ENCODE assay signal across 1 cellular context in the genomic region with DNA sequence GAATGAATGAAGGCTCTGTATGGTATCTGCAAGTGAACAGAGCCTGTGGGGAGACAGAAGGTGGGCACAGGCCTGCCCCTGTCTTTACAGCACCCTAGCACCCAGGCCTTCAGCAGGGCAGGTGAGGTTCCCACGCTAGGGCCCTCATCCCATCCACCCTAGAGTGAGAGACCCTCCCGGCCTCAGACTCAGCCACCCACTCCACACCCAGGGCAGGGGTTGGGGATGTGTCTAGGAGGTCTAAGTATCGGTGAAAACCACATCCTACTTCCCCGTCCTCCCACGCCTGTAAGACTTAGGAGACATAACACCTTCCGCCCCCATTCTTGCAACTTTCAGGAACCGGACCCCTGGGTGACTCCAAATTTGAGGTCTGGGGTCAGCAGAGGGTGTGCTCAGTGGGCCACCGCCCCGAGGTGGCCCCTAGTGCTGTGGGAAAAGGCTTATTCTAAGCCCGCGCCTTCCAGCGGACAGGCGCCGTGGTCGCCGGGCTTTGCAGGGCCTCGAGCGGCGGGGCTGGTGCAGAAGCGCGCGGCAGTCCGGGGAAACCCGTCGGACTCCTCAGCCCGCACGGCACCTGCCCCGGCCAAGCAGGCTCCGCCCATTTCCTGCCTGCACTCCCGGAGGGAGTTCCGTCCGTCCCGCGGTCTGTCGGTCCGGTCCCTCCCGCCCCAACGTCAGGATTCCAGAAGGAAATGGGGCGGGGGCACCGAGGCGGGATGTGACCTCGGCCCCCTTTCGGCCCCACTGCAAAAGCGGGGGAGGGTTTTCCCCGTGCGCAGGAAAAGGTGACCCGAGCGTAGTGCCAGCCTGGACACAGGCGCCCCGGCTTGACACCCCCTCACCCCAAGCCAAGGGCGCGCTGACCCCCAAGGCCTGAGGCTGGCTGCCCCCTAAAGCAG.
TF ChIP-seq lines count a peak whose summit lies in the region.

No MANE protein-coding gene starts in this region.

TF ChIP-seq in K562, 482 proteins besides CTCF, POLR2A, EP300 and RAD21 (continued from another document and continues in another):
- TF ChIP-seq PHTF2 (CRISPR knock-in tag; IDR thresholded peaks at IDR 0.05) (no peak), ZNF133 (CRISPR knock-in tag; IDR thresholded peaks at IDR 0.05) (no peak), ZNF175 (CRISPR knock-in tag; IDR thresholded peaks at IDR 0.05; ENCODE audit: low read depth) (no peak), PHF8 (IDR thresholded peaks at IDR 0.05; ENCODE audit: borderline replicate concordance, low read length) (peak; percentile 41; the same call in 1 of the 2 replicates), POLR2B (IDR thresholded peaks at IDR 0.05; ENCODE audit: low read depth, partially characterized antibody) (peak; percentile 45), SOX6 (IDR thresholded peaks at IDR 0.05) (no peak), ZNF146 (CRISPR knock-in tag; IDR thresholded peaks at IDR 0.05; ENCODE audit: unreplicated experiment) (no peak), U2AF2 (optimal IDR thresholded peaks at IDR 0.05; ENCODE audit: low read depth, low read length) (no peak), ZNF217 (CRISPR knock-in tag; IDR thresholded peaks at IDR 0.05) (no peak), HEY1 (CRISPR knock-in tag; IDR thresholded peaks at IDR 0.05; ENCODE audit: borderline replicate concordance) (no peak), ZNF778 (CRISPR knock-in tag; IDR thresholded peaks at IDR 0.05) (no peak), SIN3A (IDR thresholded peaks at IDR 0.05; ENCODE audit: borderline replicate concordance in 2 of 2, control insufficient read depth in 1 of 2, low read depth in 2 of 2, low read length in 2 of 2) (no peak), ZNF444 (CRISPR knock-in tag; IDR thresholded peaks at IDR 0.05) (no peak), LARP7 (IDR thresholded peaks at IDR 0.05) (no peak), ZNF324 (CRISPR knock-in tag; IDR thresholded peaks at IDR 0.05) (no peak), RBM17 (IDR thresholded peaks at IDR 0.05; ENCODE audit: borderline replicate concordance, low read depth, low read length) (no peak), TCF3 (CRISPR knock-in tag; IDR thresholded peaks at IDR 0.05) (no peak), ZNF76 (CRISPR knock-in tag; IDR thresholded peaks at IDR 0.05; ENCODE audit: borderline replicate concordance) (no peak), ZFX (CRISPR knock-in tag; IDR thresholded peaks at IDR 0.05) (peak; percentile 13; the same call in 1 of the 2 replicates), PURB (CRISPR knock-in tag; IDR thresholded peaks at IDR 0.05; ENCODE audit: low read depth) (no peak), NFIX (CRISPR knock-in tag; IDR thresholded peaks at IDR 0.05; ENCODE audit: low read depth) (no peak), ZNF224 (CRISPR knock-in tag; IDR thresholded peaks at IDR 0.05) (no peak), CBX5 (IDR thresholded peaks at IDR 0.05; ENCODE audit: borderline replicate concordance, low read depth) (no peak), ZNF41 (CRISPR knock-in tag; conservative IDR thresholded peaks at IDR 0.05) (no peak), SPI1 (IDR thresholded peaks at IDR 0.05; ENCODE audit: borderline replicate concordance, low read depth, low read length) (no peak), RBFOX2 (IDR thresholded peaks at IDR 0.05; ENCODE audit: low read depth, low read length) (peak; percentile 79), HDAC3 (IDR thresholded peaks at IDR 0.05; ENCODE audit: borderline replicate concordance, partially characterized antibody) (no peak), MCM5 (IDR thresholded peaks at IDR 0.05; ENCODE audit: low read depth) (no peak), MAFK (IDR thresholded peaks at IDR 0.05; ENCODE audit: low read length) (no peak), JUNB (CRISPR knock-in tag; conservative IDR thresholded peaks at IDR 0.05) (no peak), GABPB1 (CRISPR knock-in tag; IDR thresholded peaks at IDR 0.05) (peak; percentile 36; the same call in 1 of the 2 replicates), ZFP36 (IDR thresholded peaks at IDR 0.05; ENCODE audit: low read depth, low read length, partially characterized antibody) (no peak), ARHGAP35 (IDR thresholded peaks at IDR 0.05; ENCODE audit: partially characterized antibody) (no peak), ARID2 (IDR thresholded peaks at IDR 0.05) (no peak), SRSF1 (IDR thresholded peaks at IDR 0.05; ENCODE audit: low read depth, low read length) (no peak), ZNF239 (CRISPR knock-in tag; IDR thresholded peaks at IDR 0.05) (no peak), RAD51 (IDR thresholded peaks at IDR 0.05; ENCODE audit: borderline replicate concordance, low read depth) (no peak), ZNF24 (IDR thresholded peaks at IDR 0.05) (no peak), ZNF408 (CRISPR knock-in tag; IDR thresholded peaks at IDR 0.05; ENCODE audit: low read depth) (no peak), ZNF134 (CRISPR knock-in tag; conservative IDR thresholded peaks at IDR 0.05) (no peak), ZNF561 (CRISPR knock-in tag; conservative IDR thresholded peaks at IDR 0.05) (no peak), NUFIP1 (IDR thresholded peaks at IDR 0.05; ENCODE audit: partially characterized antibody) (no peak), ETS2 (tag; IDR thresholded peaks at IDR 0.05; ENCODE audit: borderline replicate concordance, poor library complexity, severe bottlenecking) (no peak), YBX1 (IDR thresholded peaks at IDR 0.05) (no peak), RFX1 (IDR thresholded peaks at IDR 0.05) (no peak), RFX7 (CRISPR knock-in tag; IDR thresholded peaks at IDR 0.05) (no peak), KLF16 (IDR thresholded peaks at IDR 0.05) (no peak), SNIP1 (IDR thresholded peaks at IDR 0.05; ENCODE audit: low read depth) (no peak), PHF20 (IDR thresholded peaks at IDR 0.05; ENCODE audit: partially characterized antibody) (peak; percentile 14), ZNF263 (CRISPR knock-in tag; IDR thresholded peaks at IDR 0.05; ENCODE audit: borderline replicate concordance) (no peak; the same call in 1 of the 2 replicates), MEF2A (IDR thresholded peaks at IDR 0.05; ENCODE audit: control insufficient read depth, low read depth, low read length) (no peak), SIRT6 (IDR thresholded peaks at IDR 0.05; ENCODE audit: low read depth, low read length) (no peak)
- TF ChIP-seq, protein P1, sequence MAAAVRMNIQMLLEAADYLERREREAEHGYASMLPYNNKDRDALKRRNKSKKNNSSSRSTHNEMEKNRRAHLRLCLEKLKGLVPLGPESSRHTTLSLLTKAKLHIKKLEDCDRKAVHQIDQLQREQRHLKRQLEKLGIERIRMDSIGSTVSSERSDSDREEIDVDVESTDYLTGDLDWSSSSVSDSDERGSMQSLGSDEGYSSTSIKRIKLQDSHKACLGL (CRISPR knock-in tag; IDR thresholded peaks at IDR 0.05; ENCODE audit: borderline replicate concordance, poor library complexity, severe bottlenecking) = no peak
- TF ChIP-seq, protein P2, sequence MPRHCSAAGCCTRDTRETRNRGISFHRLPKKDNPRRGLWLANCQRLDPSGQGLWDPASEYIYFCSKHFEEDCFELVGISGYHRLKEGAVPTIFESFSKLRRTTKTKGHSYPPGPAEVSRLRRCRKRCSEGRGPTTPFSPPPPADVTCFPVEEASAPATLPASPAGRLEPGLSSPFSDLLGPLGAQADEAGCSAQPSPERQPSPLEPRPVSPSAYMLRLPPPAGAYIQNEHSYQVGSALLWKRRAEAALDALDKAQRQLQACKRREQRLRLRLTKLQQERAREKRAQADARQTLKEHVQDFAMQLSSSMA (CRISPR knock-in tag; IDR thresholded peaks at IDR 0.05) = no peak
- TF ChIP-seq, protein P3, sequence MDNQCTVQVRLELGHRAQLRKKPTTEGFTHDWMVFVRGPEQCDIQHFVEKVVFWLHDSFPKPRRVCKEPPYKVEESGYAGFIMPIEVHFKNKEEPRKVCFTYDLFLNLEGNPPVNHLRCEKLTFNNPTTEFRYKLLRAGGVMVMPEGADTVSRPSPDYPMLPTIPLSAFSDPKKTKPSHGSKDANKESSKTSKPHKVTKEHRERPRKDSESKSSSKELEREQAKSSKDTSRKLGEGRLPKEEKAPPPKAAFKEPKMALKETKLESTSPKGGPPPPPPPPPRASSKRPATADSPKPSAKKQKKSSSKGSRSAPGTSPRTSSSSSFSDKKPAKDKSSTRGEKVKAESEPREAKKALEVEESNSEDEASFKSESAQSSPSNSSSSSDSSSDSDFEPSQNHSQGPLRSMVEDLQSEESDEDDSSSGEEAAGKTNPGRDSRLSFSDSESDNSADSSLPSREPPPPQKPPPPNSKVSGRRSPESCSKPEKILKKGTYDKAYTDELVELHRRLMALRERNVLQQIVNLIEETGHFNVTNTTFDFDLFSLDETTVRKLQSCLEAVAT (IDR thresholded peaks at IDR 0.05) = no peak
- TF ChIP-seq, protein P4, sequence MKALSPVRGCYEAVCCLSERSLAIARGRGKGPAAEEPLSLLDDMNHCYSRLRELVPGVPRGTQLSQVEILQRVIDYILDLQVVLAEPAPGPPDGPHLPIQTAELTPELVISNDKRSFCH (CRISPR knock-in tag; IDR thresholded peaks at IDR 0.05) = no peak
- TF ChIP-seq, protein P4 (tag; IDR thresholded peaks at IDR 0.05) = 0 out of 2 replicates have a peak, but pooled peaks have one; percentile 18
- TF ChIP-seq, protein P5, sequence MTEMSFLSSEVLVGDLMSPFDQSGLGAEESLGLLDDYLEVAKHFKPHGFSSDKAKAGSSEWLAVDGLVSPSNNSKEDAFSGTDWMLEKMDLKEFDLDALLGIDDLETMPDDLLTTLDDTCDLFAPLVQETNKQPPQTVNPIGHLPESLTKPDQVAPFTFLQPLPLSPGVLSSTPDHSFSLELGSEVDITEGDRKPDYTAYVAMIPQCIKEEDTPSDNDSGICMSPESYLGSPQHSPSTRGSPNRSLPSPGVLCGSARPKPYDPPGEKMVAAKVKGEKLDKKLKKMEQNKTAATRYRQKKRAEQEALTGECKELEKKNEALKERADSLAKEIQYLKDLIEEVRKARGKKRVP (CRISPR knock-in tag; IDR thresholded peaks at IDR 0.05) = no peak
- TF ChIP-seq, protein P6, sequence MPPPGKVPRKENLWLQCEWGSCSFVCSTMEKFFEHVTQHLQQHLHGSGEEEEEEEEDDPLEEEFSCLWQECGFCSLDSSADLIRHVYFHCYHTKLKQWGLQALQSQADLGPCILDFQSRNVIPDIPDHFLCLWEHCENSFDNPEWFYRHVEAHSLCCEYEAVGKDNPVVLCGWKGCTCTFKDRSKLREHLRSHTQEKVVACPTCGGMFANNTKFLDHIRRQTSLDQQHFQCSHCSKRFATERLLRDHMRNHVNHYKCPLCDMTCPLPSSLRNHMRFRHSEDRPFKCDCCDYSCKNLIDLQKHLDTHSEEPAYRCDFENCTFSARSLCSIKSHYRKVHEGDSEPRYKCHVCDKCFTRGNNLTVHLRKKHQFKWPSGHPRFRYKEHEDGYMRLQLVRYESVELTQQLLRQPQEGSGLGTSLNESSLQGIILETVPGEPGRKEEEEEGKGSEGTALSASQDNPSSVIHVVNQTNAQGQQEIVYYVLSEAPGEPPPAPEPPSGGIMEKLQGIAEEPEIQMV (tag; conservative IDR thresholded peaks at IDR 0.05; ENCODE audit: low read depth) = no peak
- TF ChIP-seq, protein P7, sequence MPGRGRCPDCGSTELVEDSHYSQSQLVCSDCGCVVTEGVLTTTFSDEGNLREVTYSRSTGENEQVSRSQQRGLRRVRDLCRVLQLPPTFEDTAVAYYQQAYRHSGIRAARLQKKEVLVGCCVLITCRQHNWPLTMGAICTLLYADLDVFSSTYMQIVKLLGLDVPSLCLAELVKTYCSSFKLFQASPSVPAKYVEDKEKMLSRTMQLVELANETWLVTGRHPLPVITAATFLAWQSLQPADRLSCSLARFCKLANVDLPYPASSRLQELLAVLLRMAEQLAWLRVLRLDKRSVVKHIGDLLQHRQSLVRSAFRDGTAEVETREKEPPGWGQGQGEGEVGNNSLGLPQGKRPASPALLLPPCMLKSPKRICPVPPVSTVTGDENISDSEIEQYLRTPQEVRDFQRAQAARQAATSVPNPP (IDR thresholded peaks at IDR 0.05; ENCODE audit: borderline replicate concordance, insufficient read depth, insufficient read length) = no peak
- TF ChIP-seq, protein P8, sequence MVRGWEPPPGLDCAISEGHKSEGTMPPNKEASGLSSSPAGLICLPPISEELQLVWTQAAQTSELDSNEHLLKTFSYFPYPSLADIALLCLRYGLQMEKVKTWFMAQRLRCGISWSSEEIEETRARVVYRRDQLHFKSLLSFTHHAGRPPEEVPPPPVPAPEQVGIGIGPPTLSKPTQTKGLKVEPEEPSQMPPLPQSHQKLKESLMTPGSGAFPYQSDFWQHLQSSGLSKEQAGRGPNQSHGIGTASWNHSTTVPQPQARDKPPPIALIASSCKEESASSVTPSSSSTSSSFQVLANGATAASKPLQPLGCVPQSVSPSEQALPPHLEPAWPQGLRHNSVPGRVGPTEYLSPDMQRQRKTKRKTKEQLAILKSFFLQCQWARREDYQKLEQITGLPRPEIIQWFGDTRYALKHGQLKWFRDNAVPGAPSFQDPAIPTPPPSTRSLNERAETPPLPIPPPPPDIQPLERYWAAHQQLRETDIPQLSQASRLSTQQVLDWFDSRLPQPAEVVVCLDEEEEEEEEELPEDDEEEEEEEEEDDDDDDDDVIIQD (CRISPR knock-in tag; IDR thresholded peaks at IDR 0.05) = no peak
- TF ChIP-seq, protein P9, sequence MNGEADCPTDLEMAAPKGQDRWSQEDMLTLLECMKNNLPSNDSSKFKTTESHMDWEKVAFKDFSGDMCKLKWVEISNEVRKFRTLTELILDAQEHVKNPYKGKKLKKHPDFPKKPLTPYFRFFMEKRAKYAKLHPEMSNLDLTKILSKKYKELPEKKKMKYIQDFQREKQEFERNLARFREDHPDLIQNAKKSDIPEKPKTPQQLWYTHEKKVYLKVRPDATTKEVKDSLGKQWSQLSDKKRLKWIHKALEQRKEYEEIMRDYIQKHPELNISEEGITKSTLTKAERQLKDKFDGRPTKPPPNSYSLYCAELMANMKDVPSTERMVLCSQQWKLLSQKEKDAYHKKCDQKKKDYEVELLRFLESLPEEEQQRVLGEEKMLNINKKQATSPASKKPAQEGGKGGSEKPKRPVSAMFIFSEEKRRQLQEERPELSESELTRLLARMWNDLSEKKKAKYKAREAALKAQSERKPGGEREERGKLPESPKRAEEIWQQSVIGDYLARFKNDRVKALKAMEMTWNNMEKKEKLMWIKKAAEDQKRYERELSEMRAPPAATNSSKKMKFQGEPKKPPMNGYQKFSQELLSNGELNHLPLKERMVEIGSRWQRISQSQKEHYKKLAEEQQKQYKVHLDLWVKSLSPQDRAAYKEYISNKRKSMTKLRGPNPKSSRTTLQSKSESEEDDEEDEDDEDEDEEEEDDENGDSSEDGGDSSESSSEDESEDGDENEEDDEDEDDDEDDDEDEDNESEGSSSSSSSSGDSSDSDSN (IDR thresholded peaks at IDR 0.05; ENCODE audit: borderline replicate concordance in 1 of 2, low read depth in 2 of 2, low read length in 2 of 2) = peak in 1 of 2 experiments; percentile 72; a peak in 1 of 4 replicates
- TF ChIP-seq, protein P10, sequence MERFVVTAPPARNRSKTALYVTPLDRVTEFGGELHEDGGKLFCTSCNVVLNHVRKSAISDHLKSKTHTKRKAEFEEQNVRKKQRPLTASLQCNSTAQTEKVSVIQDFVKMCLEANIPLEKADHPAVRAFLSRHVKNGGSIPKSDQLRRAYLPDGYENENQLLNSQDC (CRISPR knock-in tag; IDR thresholded peaks at IDR 0.05) = no peak
